In genomic region chr14:28652782-28653181, GRCh38 we compare ENCODE assay signal across 1 cellular context.
TF ChIP-seq lines count a peak whose summit lies in the region.

No MANE protein-coding gene starts in this region.

TF ChIP-seq in IMR-90, 13 proteins besides CTCF, POLR2A, EP300 and RAD21 (continued from another document):
- no peak for TF ChIP-seq ELK1 (IDR thresholded peaks at IDR 0.05; ENCODE audit: borderline replicate concordance, low read depth, low read length)
